16 cellular contexts compared by ENCODE assay signal in genomic region chr12:89752331-89752730, GRCh38. TPM values are rescaled to one million over a fixed set of nuclear protein-coding genes. Genes with fewer than 3 reads are reported as not detected.
DNase-seq lines count a peak whose midpoint lies in the region; ATAC-seq and TF ChIP-seq lines count a peak whose summit lies in the region.
"Had no signal": no experiment of that assay in that cellular context is flagged by ENCODE, and none has a peak within 500 bp of the region (broad histone marks: within the 10 kb centered on the region; RNA-seq: fewer than 3 reads in every experiment).

No MANE protein-coding gene starts in this region.

- H3K9me3 ChIP-seq in tibial nerve (no peaks in the 10 kb centered on the region), gastroesophageal sphincter (no peaks in the 10 kb centered on the region)

- H3K36me3 Mint-ChIP-seq in immature natural killer cell: peaks cover 0 to 3% (median 3%) of the 10 kb centered on the region in 3 donors

- no peak overlapping the region for H3K4me3 ChIP-seq in tibial nerve
- H3K4me3 ChIP-seq in gastroesophageal sphincter: no peak overlapping the region
- H3K4me3 ChIP-seq: SK-N-MC had no signal

- TF ChIP-seq CTCF in tibial nerve (IDR thresholded peaks at IDR 0.05) (no peak), gastroesophageal sphincter (IDR thresholded peaks at IDR 0.05) (no peak)

- H3K27me3 Mint-ChIP-seq in immature natural killer cell (ENCODE audit: low read depth in 3 of 3): peaks cover 2 to 6% (median 4%) of the 10 kb centered on the region in 3 donors
- H3K27me3 Mint-ChIP-seq: activated T-cell treated with anti-CD3 and anti-CD28 coated beads, Interleukin-2, amount 50 U/mL, for 24 hours had no signal

- TF ChIP-seq POLR2A in GM18505 (IDR thresholded peaks at IDR 0.05; ENCODE audit: borderline replicate concordance, extremely low read depth, insufficient read depth, insufficient read length): no peak
- no peak for TF ChIP-seq POLR2A in tibial nerve (IDR thresholded peaks at IDR 0.05)
- TF ChIP-seq POLR2A in gastroesophageal sphincter (IDR thresholded peaks at IDR 0.05): no peak

- H3K36me3 ChIP-seq in tibial nerve: no peaks in the 10 kb centered on the region
- H3K36me3 ChIP-seq in gastroesophageal sphincter: no peaks in the 10 kb centered on the region

- peak overlapping the region in 4 of 6 donors; percentile 19 to 84 (median 46) for H3K27ac Mint-ChIP-seq in immature natural killer cell
- H3K27ac Mint-ChIP-seq: activated T-cell treated with anti-CD3 and anti-CD28 coated beads, Interleukin-2, amount 50 U/mL, for 24 hours had no signal

- no peaks in the 10 kb centered on the region for H3K9me3 Mint-ChIP-seq in immature natural killer cell
- H3K9me3 Mint-ChIP-seq: activated T-cell treated with anti-CD3 and anti-CD28 coated beads, Interleukin-2, amount 50 U/mL, for 24 hours had no signal

- H3K27ac ChIP-seq in tibial nerve: no peak overlapping the region
- H3K27ac ChIP-seq in gastroesophageal sphincter: no peak overlapping the region
- H3K27ac ChIP-seq: C4-2B, SK-N-MC had no signal

- peak; percentile 25 to 41 (median 34) for DNase-seq in immature natural killer cell
- DNase-seq in tibial nerve (ENCODE audit: low spot score in 2 of 2): no peak
- DNase-seq: activated T-cell treated with anti-CD3 and anti-CD28 coated beads, Interleukin-2, amount 50 U/mL, for 24 hours; effector CD8-positive, alpha-beta T cell; GOT3; head of caudate nucleus; NCI-H774; occipital lobe had no signal

- TF ChIP-seq EP300 in tibial nerve (IDR thresholded peaks at IDR 0.05) (no peak), gastroesophageal sphincter (IDR thresholded peaks at IDR 0.05) (no peak)

- H3K4me3 Mint-ChIP-seq in immature natural killer cell: peak overlapping the region in 1 of 5 donors; percentile 42
- H3K4me3 Mint-ChIP-seq: activated T-cell treated with anti-CD3 and anti-CD28 coated beads, Interleukin-2, amount 50 U/mL, for 24 hours had no signal

- peaks cover 28 to 30% of the 10 kb centered on the region in 2 donors for H3K4me1 Mint-ChIP-seq in immature natural killer cell

- H3K27me3 ChIP-seq in tibial nerve: no peaks in the 10 kb centered on the region
- no peaks in the 10 kb centered on the region for H3K27me3 ChIP-seq in gastroesophageal sphincter

- H3K4me1 ChIP-seq in tibial nerve (peaks cover 0 to 7% (median 0%) of the 10 kb centered on the region in 4 donors), gastroesophageal sphincter (no peaks in the 10 kb centered on the region)

- WGBS in tibial nerve, 2 donors: 80 to 87% methylated on average over 1 of the region's 1 CpG
- WGBS in gastroesophageal sphincter (ENCODE audit: low coverage in 1 of 2), 2 donors: 83 to 86% methylated on average over 1 of the region's 1 CpG

- ATAC-seq in GM18505 (IDR thresholded peaks at IDR 0.05; ENCODE audit: unreplicated experiment) (peak; percentile 52), GM21423 (IDR thresholded peaks at IDR 0.05; ENCODE audit: unreplicated experiment) (peak; percentile 41), HG03175 (IDR thresholded peaks at IDR 0.05; ENCODE audit: unreplicated experiment) (peak; percentile 28), GM21367 (IDR thresholded peaks at IDR 0.05; ENCODE audit: unreplicated experiment) (no peak), HG03457 (IDR thresholded peaks at IDR 0.05; ENCODE audit: unreplicated experiment) (no peak), gastroesophageal sphincter (no peak)

RNA-seq across cellular contexts. Expression of gene ATP2B1, which starts 43.7 kb away (rescaled TPM):
- 10 to 100 TPM; 15.6 to 29.5 (median 17.8) TPM for polyA plus RNA-seq in immature natural killer cell
- total RNA-seq in tibial nerve (10 to 100 TPM; 21.9 to 47.7 (median 42.1) TPM), gastroesophageal sphincter (10 to 100 TPM; 19.0 to 33.3 (median 27.8) TPM)

Comparison
In these comparisons a context has a peak if more than half of its experiments do, and no peak if none do; other contexts are left out.
1. ATAC-seq: peak in GM18505 (single experiment), GM21423 (single experiment) and HG03175 (single experiment); none in GM21367 (single experiment), HG03457 (single experiment) and gastroesophageal sphincter (single experiment).
2. DNase-seq: peak in immature natural killer cell (3 of 3); none in tibial nerve (0 of 2).